In genomic region chr21:41321211-41321907, GRCh38 we compare ENCODE assay signal across 14 cellular contexts. TPM values are rescaled to one million over a fixed set of nuclear protein-coding genes. Genes with fewer than 3 reads are reported as not detected.
DNase-seq lines count a peak whose midpoint lies in the region; TF ChIP-seq lines count a peak whose summit lies in the region.
"Had no signal": no experiment of that assay in that cellular context is flagged by ENCODE, and none has a peak within 500 bp of the region (broad histone marks: within the 10 kb centered on the region; RNA-seq: fewer than 3 reads in every experiment).

No MANE protein-coding gene starts in this region.

- no peak overlapping the region for H3K4me3 ChIP-seq in A673 (ENCODE audit: low read depth, low read length, poor library complexity, severe bottlenecking)
- H3K4me3 ChIP-seq: GM23248, lung had no signal

- H3K27me3 Mint-ChIP-seq in activated naive CD4-positive, alpha-beta T cell treated with anti-CD3 and anti-CD28 coated beads for 36 hours (ENCODE audit: low read depth) = peaks cover 9% of the 10 kb centered on the region
- H3K27me3 Mint-ChIP-seq in CD14-positive monocyte (ENCODE audit: low read depth in 3 of 3) = peaks cover 18 to 31% (median 21%) of the 10 kb centered on the region in 3 donors

- no peaks in the 10 kb centered on the region for H3K9me3 ChIP-seq in A673 (ENCODE audit: low read depth, low read length, poor library complexity, severe bottlenecking)

- H3K27me3 ChIP-seq in A673 (replicated peaks; ENCODE audit: insufficient read depth, low read depth, low read length, poor library complexity) = peaks cover 16% of the 10 kb centered on the region

- CTCF ChIA-PET in activated naive CD4-positive, alpha-beta T cell treated with anti-CD3 and anti-CD28 coated beads for 36 hours (lab: Charles Lee) = interaction anchor here (2.8 kb wide), 1 partner anchor 38 kb away, joined by 14 read pairs; no protein-coding TSS in a partner anchor
- CTCF ChIA-PET in A673 (lab: Charles Lee) = no interaction called here

- peak; percentile 54 for DNase-seq in activated naive CD4-positive, alpha-beta T cell treated with anti-CD3 and anti-CD28 coated beads for 36 hours
- no peak for DNase-seq in activated naive CD4-positive, alpha-beta T cell treated with Interleukin-2 at 50 U/mL for 16 hours
- DNase-seq in NCI-H146 (lab: John Stamatoyannopoulos, UW) = peak; percentile 75
- peak; percentile 28 for DNase-seq in stimulated activated CD8-positive, alpha-beta memory T cell treated with anti-CD3 and anti-CD28 coated beads, Interleukin-4, amount 100 ng/mL, for 48 hours
- DNase-seq in 8988T = no peak
- no peak for DNase-seq in A673 (ENCODE audit: low spot score)
- DNase-seq in CD14-positive monocyte (ENCODE audit: low spot score) = no peak
- DNase-seq: caudate nucleus, GM23248, NCI-H1930 had no signal

- POLR2A ChIA-PET in A673 (lab: Charles Lee; ENCODE audit: low non-redundant PET) = no interaction called here

- H3K4me1 Mint-ChIP-seq in activated naive CD4-positive, alpha-beta T cell treated with anti-CD3 and anti-CD28 coated beads for 36 hours (ENCODE audit: low read depth) = peaks cover 10% of the 10 kb centered on the region
- H3K4me1 Mint-ChIP-seq in CD14-positive monocyte = peaks cover 2% of the 10 kb centered on the region

- H3K36me3 Mint-ChIP-seq in activated naive CD4-positive, alpha-beta T cell treated with anti-CD3 and anti-CD28 coated beads for 36 hours (ENCODE audit: low read depth) = no peaks in the 10 kb centered on the region
- H3K36me3 Mint-ChIP-seq in CD14-positive monocyte = peaks cover 0 to 2% of the 10 kb centered on the region in 2 donors

- TF ChIP-seq CTCF in VCaP (conservative IDR thresholded peaks at IDR 0.05) (no peak), A673 (conservative IDR thresholded peaks at IDR 0.05; ENCODE audit: low read depth, low read length) (no peak), CD14-positive monocyte (IDR thresholded peaks at IDR 0.05) (no peak)

- no peak overlapping the region for H3K27ac Mint-ChIP-seq in activated naive CD4-positive, alpha-beta T cell treated with anti-CD3 and anti-CD28 coated beads for 36 hours
- H3K27ac Mint-ChIP-seq in CD14-positive monocyte = peak overlapping the region in 1 of 7 donors; percentile 53

- no TSS peak for BruUV-seq in A673 (replicated peaks; lab: Mats Ljungman, UMichigan)

- no peaks in the 10 kb centered on the region for H3K9me3 Mint-ChIP-seq in activated naive CD4-positive, alpha-beta T cell treated with anti-CD3 and anti-CD28 coated beads for 36 hours
- H3K9me3 Mint-ChIP-seq in CD14-positive monocyte = peaks cover 0 to 4% (median 0%) of the 10 kb centered on the region in 7 donors

- H3K4me3 Mint-ChIP-seq in activated naive CD4-positive, alpha-beta T cell treated with anti-CD3 and anti-CD28 coated beads for 36 hours = no peak overlapping the region
- no peak overlapping the region for H3K4me3 Mint-ChIP-seq in CD14-positive monocyte

- H3K4me1 ChIP-seq in A673 (ENCODE audit: insufficient read depth, low read length, poor library complexity, severe bottlenecking) = no peaks in the 10 kb centered on the region

- intact Hi-C loops in activated naive CD4-positive, alpha-beta T cell treated with anti-CD3 and anti-CD28 coated beads for 36 hours (cut with micrococcal nuclease) = no loop called here
- intact Hi-C loops in A673 (cut with micrococcal nuclease; ENCODE audit: unreplicated experiment) (no loop called here), CD14-positive monocyte (cut with micrococcal nuclease) (no loop called here)

- no peaks in the 10 kb centered on the region for H3K36me3 ChIP-seq in A673 (ENCODE audit: insufficient read depth, low read length, poor library complexity, severe bottlenecking)

- H3K27ac ChIP-seq in VCaP = peak overlapping the region; percentile 98
- no peak overlapping the region for H3K27ac ChIP-seq in A673 (ENCODE audit: low read depth, low read length, poor library complexity, severe bottlenecking)
- H3K27ac ChIP-seq: epithelial cell of prostate, GM23248, RWPE1 had no signal

RNA-seq across cellular contexts. Expression of gene FAM3B, which starts 4.8 kb away (rescaled TPM):
- not detected for total RNA-seq in activated naive CD4-positive, alpha-beta T cell treated with anti-CD3 and anti-CD28 coated beads for 36 hours
- not detected in 2 replicates for total RNA-seq in A673 (2021)
- polyA plus RNA-seq in CD14-positive monocyte = under 1 TPM in 1 of 2 donors, not detected in 1; 0.15 TPM
- total RNA-seq: GM23248 had no signal
- polyA plus RNA-seq: GM23248 had no signal

RNA-seq across cellular contexts. Expression of gene MX2, which starts 40.5 kb away (rescaled TPM):
- total RNA-seq in activated naive CD4-positive, alpha-beta T cell treated with anti-CD3 and anti-CD28 coated beads for 36 hours = 10 to 100 TPM; 32.5 to 33.4 TPM
- not detected in 2 replicates for total RNA-seq in A673 (2021)
- 10 to 100 TPM; 43.1 to 50.3 TPM for polyA plus RNA-seq in CD14-positive monocyte

Comparison
In these comparisons a context has a peak if more than half of its experiments do, and no peak if none do; other contexts are left out.
1. DNase-seq: peak in activated naive CD4-positive, alpha-beta T cell treated with anti-CD3 and anti-CD28 coated beads for 36 hours (single experiment), NCI-H146 (single experiment) and stimulated activated CD8-positive, alpha-beta memory T cell treated with anti-CD3 and anti-CD28 coated beads, Interleukin-4, amount 100 ng/mL, for 48 hours (single experiment); none in activated naive CD4-positive, alpha-beta T cell treated with Interleukin-2 at 50 U/mL for 16 hours (single experiment), 8988T (single experiment), A673 (single experiment) and CD14-positive monocyte (single experiment).
2. RNA of gene MX2, which starts 40.5 kb away (total RNA-seq): 32.5 to 33.4 TPM in activated naive CD4-positive, alpha-beta T cell treated with anti-CD3 and anti-CD28 coated beads for 36 hours; not detected in A673; every median in the first group is over 10 times any median in the second.